ENCODE assay signal across 20 cellular contexts in the genomic region with DNA sequence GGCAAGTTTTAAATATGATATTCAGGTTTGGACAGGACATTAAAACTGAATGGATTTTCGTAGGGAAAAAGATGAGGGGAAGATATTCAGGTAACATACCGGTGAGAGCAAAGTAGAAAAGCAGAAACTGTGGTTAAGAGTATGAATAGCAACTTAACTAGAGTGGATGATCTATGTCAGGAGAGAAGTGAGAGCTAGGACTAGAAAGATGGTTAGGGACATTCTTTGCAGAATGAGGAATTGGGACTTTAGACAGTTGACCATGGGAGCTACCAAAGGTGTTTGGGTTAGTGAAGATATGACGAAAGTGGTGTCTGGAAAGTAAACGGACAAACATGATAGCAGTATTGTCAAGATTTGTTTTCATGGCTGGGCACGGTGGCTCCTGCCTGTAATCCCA.
"Had no signal": no experiment of that assay in that cellular context is flagged by ENCODE, and none has a peak within 500 bp of the region (broad histone marks: within the 10 kb centered on the region; RNA-seq: fewer than 3 reads in every experiment).

No MANE protein-coding gene starts in this region.

- H3K27me3 ChIP-seq: esophagus muscularis mucosa, gastroesophageal sphincter, heart left ventricle, left lung, spleen, thyroid gland had no signal

- H3K36me3 Mint-ChIP-seq: activated naive CD8-positive, alpha-beta T cell treated with anti-CD3 and anti-CD28 coated beads for 36 hours had no signal

- ATAC-seq: gastroesophageal sphincter, heart left ventricle, left lung had no signal

- H3K27ac Mint-ChIP-seq: activated naive CD8-positive, alpha-beta T cell treated with anti-CD3 and anti-CD28 coated beads for 36 hours; nephron progenitor cell had no signal

- H3K36me3 ChIP-seq: esophagus muscularis mucosa, gastroesophageal sphincter, heart left ventricle, left lung, spleen, thyroid gland had no signal

- H3K4me3 Mint-ChIP-seq: activated naive CD8-positive, alpha-beta T cell treated with anti-CD3 and anti-CD28 coated beads for 36 hours; nephron progenitor cell had no signal

- H3K27ac ChIP-seq: esophagus muscularis mucosa, gastroesophageal sphincter, heart left ventricle, left lung, spleen, thyroid gland had no signal

- FAIRE-seq: endothelial cell of umbilical vein had no signal

- DNase-seq: activated CD4-positive, alpha-beta T cell treated with anti-CD3 and anti-CD28 coated beads, Interleukin-2, amount 50 U/mL, for 48 hours; activated naive CD4-positive, alpha-beta T cell; activated naive CD8-positive, alpha-beta T cell treated with anti-CD3 and anti-CD28 coated beads for 36 hours; activated T-cell treated with anti-CD3 and anti-CD28 coated beads for 4 hours; amniotic stem cell; dermis blood vessel endothelial cell; effector memory CD4-positive, alpha-beta T cell; heart left ventricle; left lung; mammary epithelial cell; nephron progenitor cell; occipital lobe; retina; spleen; stimulated activated CD4-positive, alpha-beta T cell treated with anti-CD3 and anti-CD28 coated beads, Interleukin-4, amount 100 ng/mL, for 4 hours; stimulated activated naive CD4-positive, alpha-beta T cell; thyroid gland had no signal

- H3K9me3 ChIP-seq: esophagus muscularis mucosa, gastroesophageal sphincter, heart left ventricle, left lung, spleen, thyroid gland had no signal

- H3K4me1 ChIP-seq: left lung, spleen had no signal

- H3K9me3 Mint-ChIP-seq: activated naive CD8-positive, alpha-beta T cell treated with anti-CD3 and anti-CD28 coated beads for 36 hours; nephron progenitor cell had no signal

- H3K4me1 Mint-ChIP-seq: activated naive CD8-positive, alpha-beta T cell treated with anti-CD3 and anti-CD28 coated beads for 36 hours; nephron progenitor cell had no signal

- H3K4me3 ChIP-seq: esophagus muscularis mucosa, gastroesophageal sphincter, heart left ventricle, left lung, spleen, thyroid gland had no signal
